ENCODE assay signal across 8 cellular contexts in the genomic region with DNA sequence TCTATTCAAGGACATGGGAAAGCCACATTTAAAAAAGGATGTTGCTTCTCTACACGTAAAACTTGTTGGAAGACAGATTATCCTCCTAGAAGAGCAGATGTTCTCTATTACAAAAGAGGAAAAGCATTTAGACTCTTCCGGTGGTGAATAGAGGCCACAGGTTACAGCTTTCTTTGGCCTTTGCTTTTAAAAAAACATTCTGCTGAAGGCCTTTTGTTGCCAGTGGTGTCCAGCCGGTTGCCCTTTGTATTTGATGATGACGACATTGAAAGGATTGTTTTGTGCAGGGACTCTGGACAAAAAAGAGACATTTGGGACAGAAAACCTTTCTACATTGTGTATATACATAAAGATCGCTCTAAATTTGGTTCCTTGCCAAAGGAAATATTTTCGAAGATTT.
A peak's percentile ranks its signal among the peaks of the same experiment; 100 is the strongest.
DNase-seq lines count a peak whose midpoint lies in the region; ATAC-seq and TF ChIP-seq lines count a peak whose summit lies in the region.

No MANE protein-coding gene starts in this region.

- H3K4me3 ChIP-seq in HAP-1 (no peak overlapping the region), OCI-LY7 (ENCODE audit: low read depth, low read length, poor library complexity, severe bottlenecking) (no peak overlapping the region), fibroblast of the aortic adventitia (ENCODE audit: low read depth, low read length) (no peak overlapping the region)
- no peak overlapping the region for H3K4me3 ChIP-seq in CD8-positive, alpha-beta T cell (ENCODE audit: low read depth, low read length)

- H3K4me1 Mint-ChIP-seq in osteocyte (ENCODE audit: unreplicated experiment), result peaks cover 61% of the 10 kb centered on the region
- H3K4me1 Mint-ChIP-seq in CD8-positive, alpha-beta T cell (ENCODE audit: low read depth), result peaks cover 13% of the 10 kb centered on the region

- no peaks in the 10 kb centered on the region for H3K79me2 ChIP-seq in OCI-LY7 (ENCODE audit: insufficient read depth, low read depth, low read length)

- BruUV-seq in OCI-LY7 (replicated peaks; lab: Mats Ljungman, UMichigan), result no TSS peak

- H4K20me1 ChIP-seq in OCI-LY7 (ENCODE audit: insufficient read depth, low read length), result no peaks in the 10 kb centered on the region

- no peaks in the 10 kb centered on the region for H3K9me2 ChIP-seq in OCI-LY7 (ENCODE audit: insufficient read depth, low read length)

- CTCF ChIA-PET in OCI-LY7 (lab: Charles Lee; ENCODE audit: unreplicated experiment), result no interaction called here
- CTCF ChIA-PET in CD8-positive, alpha-beta T cell (lab: Charles Lee), result no interaction called here

- H2AFZ ChIP-seq in OCI-LY7 (ENCODE audit: low read length), result peak overlapping the region; percentile 24; the same call in 1 of the 2 replicates

- H3K9me3 ChIP-seq in HAP-1, result no peaks in the 10 kb centered on the region
- H3K9me3 ChIP-seq in OCI-LY7 (ENCODE audit: low read length), result no peaks in the 10 kb centered on the region
- H3K9me3 ChIP-seq in CD8-positive, alpha-beta T cell (ENCODE audit: low read length), result no peaks in the 10 kb centered on the region

- H3K27me3 Mint-ChIP-seq in osteocyte (ENCODE audit: unreplicated experiment), result no peaks in the 10 kb centered on the region
- no peaks in the 10 kb centered on the region for H3K27me3 Mint-ChIP-seq in CD8-positive, alpha-beta T cell (ENCODE audit: low read depth)

- H3K4me1 ChIP-seq in HAP-1 (peaks cover 9% of the 10 kb centered on the region), OCI-LY7 (ENCODE audit: insufficient read depth, low read length, poor library complexity, severe bottlenecking) (peaks cover 15% of the 10 kb centered on the region)
- H3K4me1 ChIP-seq in CD8-positive, alpha-beta T cell (ENCODE audit: insufficient read depth, low read length), result no peaks in the 10 kb centered on the region

- DNase-seq in HAP-1 (ENCODE audit: low spot score in 2 of 2) (peak; percentile 33 to 37), OCI-LY7 (ENCODE audit: low spot score) (no peak), fibroblast of the aortic adventitia (ENCODE audit: low read depth) (peak; percentile 77), osteocyte (ENCODE audit: extremely low spot score, unreplicated experiment) (no peak), GM13976 (ENCODE audit: low spot score) (no peak)
- DNase-seq in CD8-positive, alpha-beta T cell, result no peak

- in situ Hi-C loops in HAP-1 (cut with MboI; ENCODE audit: low sequenced_read_pairs) (no loop called here), GM13976 (cut with MboI; ENCODE audit: low sequenced_read_pairs, unreplicated experiment) (no loop called here)

- H3K36me3 Mint-ChIP-seq in osteocyte (ENCODE audit: unreplicated experiment), result peaks cover 1% of the 10 kb centered on the region
- H3K36me3 Mint-ChIP-seq in CD8-positive, alpha-beta T cell, result no peaks in the 10 kb centered on the region

- TF ChIP-seq CTCF in OCI-LY7 (conservative IDR thresholded peaks at IDR 0.05; ENCODE audit: low read length), result no peak
- TF ChIP-seq CTCF in fibroblast of the aortic adventitia (IDR thresholded peaks at IDR 0.05; ENCODE audit: insufficient read depth, low read length), result no peak
- TF ChIP-seq CTCF in osteocyte (IDR thresholded peaks at IDR 0.05), result no peak
- TF ChIP-seq CTCF in CD8-positive, alpha-beta T cell (IDR thresholded peaks at IDR 0.05), result no peak
- no peak for TF ChIP-seq CTCF in GM13976 (IDR thresholded peaks at IDR 0.05; ENCODE audit: borderline replicate concordance, control extremely low read depth, extremely low read depth, insufficient read depth, missing control alignments)

- ATAC-seq in GM21717 (IDR thresholded peaks at IDR 0.05; ENCODE audit: unreplicated experiment), result no peak
- ATAC-seq in GM21576 (IDR thresholded peaks at IDR 0.05; ENCODE audit: unreplicated experiment), result no peak
- ATAC-seq in CD8-positive, alpha-beta T cell, result no peak

- peak overlapping the region; percentile 8 for H3K4me3 Mint-ChIP-seq in osteocyte (ENCODE audit: unreplicated experiment)
- no peak overlapping the region for H3K4me3 Mint-ChIP-seq in CD8-positive, alpha-beta T cell

- H3K36me3 ChIP-seq in HAP-1 (replicated peaks), result no peaks in the 10 kb centered on the region
- H3K36me3 ChIP-seq in OCI-LY7 (ENCODE audit: insufficient read depth, low read length), result no peaks in the 10 kb centered on the region
- H3K36me3 ChIP-seq in CD8-positive, alpha-beta T cell (ENCODE audit: insufficient read depth, low read length), result no peaks in the 10 kb centered on the region

- POLR2A ChIA-PET in OCI-LY7 (lab: Charles Lee), result interaction anchor here (0.6 to 1.8 kb wide), 4 partner anchors 14 to 1181 kb away, joined by 3 to 6 read pairs (median 4); no protein-coding TSS in a partner anchor
- POLR2A ChIA-PET in CD8-positive, alpha-beta T cell (lab: Charles Lee), result no interaction called here

- H3K27ac ChIP-seq in OCI-LY7 (ENCODE audit: low read depth, low read length, poor library complexity, severe bottlenecking), result no peak overlapping the region
- no peak overlapping the region for H3K27ac ChIP-seq in CD8-positive, alpha-beta T cell (ENCODE audit: low read depth, low read length)

- H3K27ac Mint-ChIP-seq in osteocyte (ENCODE audit: unreplicated experiment), result peak overlapping the region; percentile 77
- no peak overlapping the region for H3K27ac Mint-ChIP-seq in CD8-positive, alpha-beta T cell

- no peaks in the 10 kb centered on the region for H3K9me3 Mint-ChIP-seq in osteocyte (ENCODE audit: unreplicated experiment)
- no peaks in the 10 kb centered on the region for H3K9me3 Mint-ChIP-seq in CD8-positive, alpha-beta T cell

- no peak overlapping the region for H3K4me2 ChIP-seq in OCI-LY7 (ENCODE audit: low read length)

- intact Hi-C loops in OCI-LY7 (cut with micrococcal nuclease; ENCODE audit: unreplicated experiment), result no loop called here
- intact Hi-C loops in CD8-positive, alpha-beta T cell (cut with DNase I, micrococcal nuclease), result no loop called here

- H3K27me3 ChIP-seq in HAP-1 (ENCODE audit: low read depth), result peaks cover 9% of the 10 kb centered on the region
- H3K27me3 ChIP-seq in CD8-positive, alpha-beta T cell (ENCODE audit: insufficient read depth, low read length), result no peaks in the 10 kb centered on the region

Comparison
In these comparisons a context has a peak if more than half of its experiments do, and no peak if none do; other contexts are left out.
1. DNase-seq: peak in HAP-1 (2 of 2) and fibroblast of the aortic adventitia (single experiment); none in OCI-LY7 (single experiment), osteocyte (single experiment), CD8-positive, alpha-beta T cell (0 of 7) and GM13976 (single experiment).